Comparison of ENCODE assay signal across 1 cellular context in the genomic region with DNA sequence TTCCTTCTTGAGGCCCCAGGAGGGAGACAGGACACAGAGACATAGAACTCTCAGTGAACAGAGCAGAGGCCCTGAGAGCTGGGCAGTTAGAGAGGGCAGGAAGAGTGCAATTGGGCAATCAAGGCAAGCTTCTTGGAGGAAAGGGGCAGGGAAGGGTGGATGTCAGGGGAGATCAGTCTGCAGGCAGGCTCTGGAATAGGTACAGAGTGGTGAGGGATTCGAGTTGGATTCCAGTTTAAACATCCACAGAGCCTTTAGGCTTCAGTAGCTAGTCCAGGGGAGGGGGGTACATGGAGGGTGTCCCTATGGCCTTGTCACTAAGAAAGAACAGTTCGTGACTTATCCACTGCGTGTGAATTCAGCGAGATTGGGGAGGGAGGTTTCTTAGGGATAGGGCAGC.
TF ChIP-seq lines count a peak whose summit lies in the region.

No MANE protein-coding gene starts in this region.

TF ChIP-seq in WTC11, 78 proteins besides CTCF, POLR2A, EP300 and RAD21 (continued from another document):
- TF ChIP-seq, protein P1, sequence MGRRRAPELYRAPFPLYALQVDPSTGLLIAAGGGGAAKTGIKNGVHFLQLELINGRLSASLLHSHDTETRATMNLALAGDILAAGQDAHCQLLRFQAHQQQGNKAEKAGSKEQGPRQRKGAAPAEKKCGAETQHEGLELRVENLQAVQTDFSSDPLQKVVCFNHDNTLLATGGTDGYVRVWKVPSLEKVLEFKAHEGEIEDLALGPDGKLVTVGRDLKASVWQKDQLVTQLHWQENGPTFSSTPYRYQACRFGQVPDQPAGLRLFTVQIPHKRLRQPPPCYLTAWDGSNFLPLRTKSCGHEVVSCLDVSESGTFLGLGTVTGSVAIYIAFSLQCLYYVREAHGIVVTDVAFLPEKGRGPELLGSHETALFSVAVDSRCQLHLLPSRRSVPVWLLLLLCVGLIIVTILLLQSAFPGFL (CRISPR knock-in tag; IDR thresholded peaks at IDR 0.05; ENCODE audit: borderline replicate concordance) = no peak
- TF ChIP-seq TEAD4 (CRISPR knock-in tag; IDR thresholded peaks at IDR 0.05) (no peak), ZNF263 (CRISPR knock-in tag; IDR thresholded peaks at IDR 0.05; ENCODE audit: low read depth) (no peak), GRHL2 (CRISPR knock-in tag; IDR thresholded peaks at IDR 0.05; ENCODE audit: insufficient replicate concordance, severe bottlenecking) (no peak), GTF2I (CRISPR knock-in tag; conservative IDR thresholded peaks at IDR 0.05) (no peak), ATF1 (CRISPR knock-in tag; IDR thresholded peaks at IDR 0.05) (no peak), RELA (CRISPR knock-in tag; IDR thresholded peaks at IDR 0.05; ENCODE audit: borderline replicate concordance) (no peak), ZNF423 (CRISPR knock-in tag; IDR thresholded peaks at IDR 0.05) (no peak), NFYB (CRISPR knock-in tag; conservative IDR thresholded peaks at IDR 0.05; ENCODE audit: low read depth) (no peak)
- TF ChIP-seq, protein P2, sequence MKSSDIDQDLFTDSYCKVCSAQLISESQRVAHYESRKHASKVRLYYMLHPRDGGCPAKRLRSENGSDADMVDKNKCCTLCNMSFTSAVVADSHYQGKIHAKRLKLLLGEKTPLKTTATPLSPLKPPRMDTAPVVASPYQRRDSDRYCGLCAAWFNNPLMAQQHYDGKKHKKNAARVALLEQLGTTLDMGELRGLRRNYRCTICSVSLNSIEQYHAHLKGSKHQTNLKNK (CRISPR knock-in tag; IDR thresholded peaks at IDR 0.05) = no peak
- TF ChIP-seq, protein P3, sequence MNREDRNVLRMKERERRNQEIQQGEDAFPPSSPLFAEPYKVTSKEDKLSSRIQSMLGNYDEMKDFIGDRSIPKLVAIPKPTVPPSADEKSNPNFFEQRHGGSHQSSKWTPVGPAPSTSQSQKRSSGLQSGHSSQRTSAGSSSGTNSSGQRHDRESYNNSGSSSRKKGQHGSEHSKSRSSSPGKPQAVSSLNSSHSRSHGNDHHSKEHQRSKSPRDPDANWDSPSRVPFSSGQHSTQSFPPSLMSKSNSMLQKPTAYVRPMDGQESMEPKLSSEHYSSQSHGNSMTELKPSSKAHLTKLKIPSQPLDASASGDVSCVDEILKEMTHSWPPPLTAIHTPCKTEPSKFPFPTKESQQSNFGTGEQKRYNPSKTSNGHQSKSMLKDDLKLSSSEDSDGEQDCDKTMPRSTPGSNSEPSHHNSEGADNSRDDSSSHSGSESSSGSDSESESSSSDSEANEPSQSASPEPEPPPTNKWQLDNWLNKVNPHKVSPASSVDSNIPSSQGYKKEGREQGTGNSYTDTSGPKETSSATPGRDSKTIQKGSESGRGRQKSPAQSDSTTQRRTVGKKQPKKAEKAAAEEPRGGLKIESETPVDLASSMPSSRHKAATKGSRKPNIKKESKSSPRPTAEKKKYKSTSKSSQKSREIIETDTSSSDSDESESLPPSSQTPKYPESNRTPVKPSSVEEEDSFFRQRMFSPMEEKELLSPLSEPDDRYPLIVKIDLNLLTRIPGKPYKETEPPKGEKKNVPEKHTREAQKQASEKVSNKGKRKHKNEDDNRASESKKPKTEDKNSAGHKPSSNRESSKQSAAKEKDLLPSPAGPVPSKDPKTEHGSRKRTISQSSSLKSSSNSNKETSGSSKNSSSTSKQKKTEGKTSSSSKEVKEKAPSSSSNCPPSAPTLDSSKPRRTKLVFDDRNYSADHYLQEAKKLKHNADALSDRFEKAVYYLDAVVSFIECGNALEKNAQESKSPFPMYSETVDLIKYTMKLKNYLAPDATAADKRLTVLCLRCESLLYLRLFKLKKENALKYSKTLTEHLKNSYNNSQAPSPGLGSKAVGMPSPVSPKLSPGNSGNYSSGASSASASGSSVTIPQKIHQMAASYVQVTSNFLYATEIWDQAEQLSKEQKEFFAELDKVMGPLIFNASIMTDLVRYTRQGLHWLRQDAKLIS (CRISPR knock-in tag; IDR thresholded peaks at IDR 0.05; ENCODE audit: borderline replicate concordance) = no peak
